In the genomic region with DNA sequence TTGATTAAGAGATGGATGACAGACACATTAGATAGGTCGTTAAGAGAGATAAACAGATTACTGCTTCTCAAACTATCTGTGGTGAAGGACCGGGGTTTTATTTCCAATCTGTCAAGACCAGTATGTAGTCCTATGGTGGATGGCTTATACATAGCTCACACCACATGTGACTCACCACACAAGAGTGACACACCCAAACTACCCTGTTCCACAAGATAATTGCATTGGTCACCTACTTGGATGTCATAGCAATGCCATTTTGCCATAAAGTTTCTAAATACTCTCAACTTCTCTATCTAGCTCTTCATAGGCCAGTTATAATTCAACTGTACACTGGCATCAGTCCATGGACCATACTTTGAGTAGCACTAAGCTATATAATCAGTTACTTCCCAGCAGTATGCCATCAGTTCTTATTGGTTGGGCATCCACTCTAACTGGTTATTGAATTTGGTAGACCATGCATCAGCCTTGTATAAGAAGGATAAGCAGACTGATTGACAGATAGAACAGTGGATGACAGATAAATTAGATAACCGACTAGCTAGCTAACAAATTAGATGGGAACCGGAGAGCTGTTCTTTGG, we compare ENCODE assay signal across 14 cellular contexts. TPM values are rescaled to one million over a fixed set of nuclear protein-coding genes. Genes with fewer than 3 reads are reported as not detected.
A peak's percentile ranks its signal among the peaks of the same experiment; 100 is the strongest.
DNase-seq lines count a peak whose midpoint lies in the region; ATAC-seq, FAIRE-seq and TF ChIP-seq lines count a peak whose summit lies in the region.
"Had no signal": no experiment of that assay in that cellular context is flagged by ENCODE, and none has a peak within 500 bp of the region (broad histone marks: within the 10 kb centered on the region; RNA-seq: fewer than 3 reads in every experiment).

No MANE protein-coding gene starts in this region.

- H3K4me1 ChIP-seq in left lung = peaks cover 23 to 29% of the 10 kb centered on the region in 2 donors

- intact Hi-C loops in left lung (cut with DNase I) = no loop called here

- FAIRE-seq in D721Med (lab: Jason Lieb, UNC) = no peak

- no peaks in the 10 kb centered on the region for H3K36me3 ChIP-seq in left lung

- ATAC-seq in left lung = peak; percentile 21

- H3K27me3 ChIP-seq in left lung = peaks cover 0 to 13% of the 10 kb centered on the region in 2 donors

- H3K27ac ChIP-seq in left lung = no peak overlapping the region

- no peaks in the 10 kb centered on the region for H3K9me3 ChIP-seq in left lung

- TF ChIP-seq CTCF in left lung (IDR thresholded peaks at IDR 0.05) (no peak), D721Med (IDR thresholded peaks at IDR 0.05; ENCODE audit: insufficient read depth, missing control alignments) (no peak)

- H3K4me3 ChIP-seq in left lung = no peak overlapping the region

- DNase-seq in Daoy (ENCODE audit: low read depth) (peak; percentile 78), M059J (ENCODE audit: low read depth) (peak; percentile 81), astrocyte of the hippocampus (ENCODE audit: low read depth, low spot score) (peak; percentile 38), left lung (no peak), activated T-cell treated with anti-CD3 and anti-CD28 coated beads for 4 hours (no peak), hippocampal formation (lab: John Stamatoyannopoulos, UW) (no peak), D721Med (ENCODE audit: insufficient read length, low spot score) (no peak), NCI-H510A treated with DMSO at 0.1 percent for 48 hours (lab: John Stamatoyannopoulos, UW) (no peak)
- DNase-seq: activated T-cell treated with anti-CD3 and anti-CD28 coated beads, Interleukin-2, amount 50 U/mL, for 48 hours; amygdala; effector CD4-positive, alpha-beta T cell; NCI-H1417; NCI-H69; stimulated activated CD4-positive, alpha-beta T cell treated with anti-CD3 and anti-CD28 coated beads, Interleukin-15, amount 100 ng/mL, for 24 hours had no signal

RNA-seq across cellular contexts. Expression of a gene that starts 11.6 kb away (rescaled TPM):
- 32.8 and 34.3 TPM in 2 replicates for total RNA-seq in Daoy (2014; rRNA removed; shearing (Covaris generic))
- total RNA-seq in M059J (2014; rRNA removed; shearing (Covaris generic)) = 25.0 and 36.4 TPM in 2 replicates
- total RNA-seq in left lung = 10 to 100 TPM; 74.2 to 76.6 TPM

Comparison
In these comparisons a context has a peak if more than half of its experiments do, and no peak if none do; other contexts are left out.
1. DNase-seq: peak in Daoy (single experiment), M059J (single experiment) and astrocyte of the hippocampus (single experiment); none in left lung (0 of 2), activated T-cell treated with anti-CD3 and anti-CD28 coated beads for 4 hours (single experiment), hippocampal formation (0 of 2), D721Med (single experiment) and NCI-H510A treated with DMSO at 0.1 percent for 48 hours (single experiment).